In the genomic region with DNA sequence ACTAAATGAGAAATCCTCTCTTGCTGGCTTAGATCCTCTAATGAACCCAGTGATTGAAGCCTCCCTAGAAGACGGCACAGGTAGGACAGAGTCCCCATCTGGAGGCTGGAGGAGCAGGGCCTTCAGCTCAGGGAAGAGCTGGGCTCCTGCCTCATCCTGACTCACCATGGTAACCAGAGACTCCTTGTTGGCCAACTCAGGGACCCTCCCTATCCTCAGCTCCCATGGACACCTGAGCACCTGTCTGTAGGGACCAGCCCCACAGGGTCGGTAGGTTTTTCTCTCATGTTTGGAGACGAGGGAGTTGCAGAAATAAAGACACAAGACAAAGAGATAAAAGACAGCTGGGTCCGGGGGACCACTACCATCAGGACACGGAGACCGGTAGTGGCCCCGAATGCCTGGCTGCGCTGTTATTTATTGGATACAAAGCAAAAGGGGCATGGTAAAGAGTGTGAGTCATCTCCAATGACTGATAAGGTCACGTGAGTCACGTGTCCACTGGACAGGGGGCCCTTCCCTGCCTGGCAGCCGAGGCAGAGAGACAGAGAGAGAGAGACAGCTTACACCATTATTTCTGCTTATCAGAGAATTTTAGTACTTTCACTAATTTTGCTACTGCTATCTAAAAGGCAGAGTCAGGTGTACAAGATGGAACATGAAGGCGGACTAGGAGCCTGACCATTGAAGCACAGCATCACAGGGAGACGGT, we compare ENCODE assay signal across 18 cellular contexts. TPM values are rescaled to one million over a fixed set of nuclear protein-coding genes. Genes with fewer than 3 reads are reported as not detected.
A peak's percentile ranks its signal among the peaks of the same experiment; 100 is the strongest.
DNase-seq lines count a peak whose midpoint lies in the region; ATAC-seq and TF ChIP-seq lines count a peak whose summit lies in the region.
"Had no signal": no experiment of that assay in that cellular context is flagged by ENCODE, and none has a peak within 500 bp of the region (broad histone marks: within the 10 kb centered on the region; RNA-seq: fewer than 3 reads in every experiment).

No MANE protein-coding gene starts in this region.

- intact Hi-C loops in left ventricle myocardium inferior (cut with micrococcal nuclease): no loop called here
- intact Hi-C loops in heart right ventricle (cut with DNase I): loop anchor here in 4 of 10 donors (5.0 to 10.0 kb wide), 4 partner anchors 61 to 236 kb away; a partner anchor contains a TSS
- intact Hi-C loops in testis (cut with DNase I; ENCODE audit: low total_unique reads): no loop called here
- intact Hi-C loops in A673 (cut with micrococcal nuclease; ENCODE audit: unreplicated experiment): no loop called here

- 67 to 74% methylated on average over 13 of the region's 13 CpGs for WGBS in heart right ventricle, 2 donors
- 59 to 72% methylated on average over 13 of the region's 13 CpGs for WGBS in testis, 2 donors

- H4K20me1 ChIP-seq in OCI-LY3 (ENCODE audit: insufficient read depth, low read length): no peaks in the 10 kb centered on the region

- H3K9me3 ChIP-seq in left ventricle myocardium inferior (replicated peaks) (no peaks in the 10 kb centered on the region), heart right ventricle (no peaks in the 10 kb centered on the region), OCI-LY3 (ENCODE audit: insufficient read depth, low read length) (no peaks in the 10 kb centered on the region), testis (no peaks in the 10 kb centered on the region), A673 (ENCODE audit: low read depth, low read length, poor library complexity, severe bottlenecking) (no peaks in the 10 kb centered on the region)
- H3K9me3 ChIP-seq: adrenal gland, gastroesophageal sphincter, HAP-1, stomach, upper lobe of left lung had no signal

- H3K4me2 ChIP-seq in OCI-LY3 (ENCODE audit: low read length): peak overlapping the region; percentile 56

- peak overlapping the region; percentile 32 for H3K4me3 ChIP-seq in left ventricle myocardium inferior
- peak overlapping the region in 1 of 10 donors; percentile 5 for H3K4me3 ChIP-seq in heart right ventricle
- peak overlapping the region; percentile 34; the same call in 1 of the 2 replicates for H3K4me3 ChIP-seq in OCI-LY3 (ENCODE audit: low read length)
- H3K4me3 ChIP-seq in fibroblast of mammary gland (ENCODE audit: control insufficient read depth, low read depth, low read length): no peak overlapping the region
- H3K4me3 ChIP-seq in testis: no peak overlapping the region
- no peak overlapping the region for H3K4me3 ChIP-seq in A673 (ENCODE audit: low read depth, low read length, poor library complexity, severe bottlenecking)
- H3K4me3 ChIP-seq: adrenal gland, cardiac muscle cell, gastroesophageal sphincter, HAP-1, stomach, upper lobe of left lung had no signal

- H3K27ac ChIP-seq in left ventricle myocardium inferior (replicated peaks) (no peak overlapping the region), heart right ventricle (no peak overlapping the region), OCI-LY3 (ENCODE audit: low read length) (no peak overlapping the region), testis (peak overlapping the region in 1 of 2 donors; percentile 61), A673 (ENCODE audit: low read depth, low read length, poor library complexity, severe bottlenecking) (no peak overlapping the region)
- H3K27ac ChIP-seq: adrenal gland, cardiac muscle cell, gastroesophageal sphincter, stomach, upper lobe of left lung had no signal

- ATAC-seq in heart right ventricle: no peak
- ATAC-seq in HG03139 (IDR thresholded peaks at IDR 0.05; ENCODE audit: unreplicated experiment): no peak
- ATAC-seq: activated T-cell treated with anti-CD3 and anti-CD28 coated beads, Interleukin-2, amount 50 U/mL, for 72 hours; gastroesophageal sphincter had no signal

- CTCF ChIA-PET in A673 (lab: Charles Lee): interaction anchor here (0.6 kb wide), 2 partner anchors 29 to 148 kb away, joined by 3 read pairs; no protein-coding TSS in a partner anchor

- no TSS peak for BruUV-seq in A673 (replicated peaks; lab: Mats Ljungman, UMichigan)

- POLR2A ChIA-PET in A673 (lab: Charles Lee; ENCODE audit: low non-redundant PET): interaction anchor here (0.6 kb wide), 1 partner anchor 307 kb away, joined by 4 read pairs; no protein-coding TSS in a partner anchor

- TF ChIP-seq CTCF in left ventricle myocardium inferior (IDR thresholded peaks at IDR 0.05; ENCODE audit: borderline replicate concordance) (no peak), heart right ventricle (IDR thresholded peaks at IDR 0.05) (no peak), OCI-LY3 (IDR thresholded peaks at IDR 0.05; ENCODE audit: low read depth, low read length) (no peak), fibroblast of mammary gland (conservative IDR thresholded peaks at IDR 0.05; ENCODE audit: control insufficient read depth, insufficient read depth, low read depth, low read length) (no peak), testis (IDR thresholded peaks at IDR 0.05) (no peak), A673 (conservative IDR thresholded peaks at IDR 0.05; ENCODE audit: low read depth, low read length) (no peak)

- no peak for TF ChIP-seq POLR2A in testis (IDR thresholded peaks at IDR 0.05)

- H3K9ac ChIP-seq in OCI-LY3 (ENCODE audit: low read length): no peak overlapping the region

- H2AFZ ChIP-seq in OCI-LY3 (ENCODE audit: low read depth, low read length): peak overlapping the region; percentile 62; the same call in 1 of the 2 replicates

- H3K27me3 ChIP-seq in left ventricle myocardium inferior (ENCODE audit: low read depth) (peaks cover 73% of the 10 kb centered on the region), heart right ventricle (peaks cover 0 to 48% (median 15%) of the 10 kb centered on the region in 7 donors), OCI-LY3 (ENCODE audit: low read depth, low read length) (peaks cover 52% of the 10 kb centered on the region), testis (no peaks in the 10 kb centered on the region), A673 (replicated peaks; ENCODE audit: insufficient read depth, low read depth, low read length, poor library complexity) (peaks cover 22% of the 10 kb centered on the region)
- H3K27me3 ChIP-seq: adrenal gland, cardiac muscle cell, upper lobe of left lung had no signal

- no peak for DNase-seq in left ventricle myocardium inferior
- DNase-seq in heart right ventricle: no peak
- peak; percentile 1 for DNase-seq in fibroblast of mammary gland (ENCODE audit: low read depth)
- DNase-seq in testis: peak; percentile 30
- no peak for DNase-seq in SHP77 (lab: John Stamatoyannopoulos, UW)
- no peak for DNase-seq in A673 (ENCODE audit: low spot score)
- DNase-seq: NCI-H510A had no signal

- peaks cover 5% of the 10 kb centered on the region for H3K4me1 ChIP-seq in left ventricle myocardium inferior
- peaks cover 0 to 20% (median 0%) of the 10 kb centered on the region in 9 donors for H3K4me1 ChIP-seq in heart right ventricle
- peaks cover 8% of the 10 kb centered on the region for H3K4me1 ChIP-seq in OCI-LY3 (ENCODE audit: low read length)
- peaks cover 11% of the 10 kb centered on the region for H3K4me1 ChIP-seq in testis
- no peaks in the 10 kb centered on the region for H3K4me1 ChIP-seq in A673 (ENCODE audit: insufficient read depth, low read length, poor library complexity, severe bottlenecking)
- H3K4me1 ChIP-seq: adrenal gland, HAP-1 had no signal

- no peaks in the 10 kb centered on the region for H3K36me3 ChIP-seq in left ventricle myocardium inferior
- H3K36me3 ChIP-seq in heart right ventricle: no peaks in the 10 kb centered on the region
- H3K36me3 ChIP-seq in OCI-LY3 (replicated peaks; ENCODE audit: low read depth, low read length): no peaks in the 10 kb centered on the region
- no peaks in the 10 kb centered on the region for H3K36me3 ChIP-seq in testis (ENCODE audit: low read depth, missing control alignments)
- no peaks in the 10 kb centered on the region for H3K36me3 ChIP-seq in A673 (ENCODE audit: insufficient read depth, low read length, poor library complexity, severe bottlenecking)
- H3K36me3 ChIP-seq: adrenal gland, cardiac muscle cell, gastroesophageal sphincter, HAP-1, stomach, upper lobe of left lung had no signal

- no peaks in the 10 kb centered on the region for H3K79me2 ChIP-seq in OCI-LY3 (ENCODE audit: low read length)

RNA-seq across cellular contexts. Expression of a gene that starts 26.6 kb away (rescaled TPM):
- total RNA-seq in left ventricle myocardium inferior: 0.47 TPM
- total RNA-seq in heart right ventricle: 1 to 10 TPM in 2 of 10 donors, under 1 TPM in 6, not detected in 2; 0.15 to 2.9 (median 0.56) TPM
- 1 to 10 TPM; 1.2 to 1.3 TPM for polyA plus RNA-seq in heart right ventricle
- total RNA-seq in testis: 1 to 10 TPM in 1 of 2 donors, under 1 TPM in 1; 0.79 to 1.2 TPM
- 2.0 TPM for polyA plus RNA-seq in testis (ENCODE audit: insufficient read depth, low read depth, low replicate concordance)
- total RNA-seq in A673 (2021): not detected in 2 replicates
- total RNA-seq: activated T-cell treated with anti-CD3 and anti-CD28 coated beads, Interleukin-2, amount 50 U/mL, for 72 hours; cardiac muscle cell; mesothelial cell of epicardium; progenitor cell of endocrine pancreas had no signal
- polyA plus RNA-seq: cardiac muscle cell had no signal

RNA-seq across cellular contexts. Expression of a gene that starts 44.0 kb away (rescaled TPM):
- total RNA-seq in left ventricle myocardium inferior (1.7 TPM), heart right ventricle (1 to 10 TPM in 6 of 10 donors, under 1 TPM in 3, not detected in 1; 0.41 to 7.0 (median 1.1) TPM), testis (1 to 10 TPM; 2.6 to 5.1 TPM), A673 (2021) (not detected in 2 replicates)
- polyA plus RNA-seq in heart right ventricle (1 to 10 TPM; 1.0 to 1.8 TPM), testis (ENCODE audit: insufficient read depth, low read depth, low replicate concordance) (3.2 TPM)
- total RNA-seq: cardiac muscle cell, mesothelial cell of epicardium, progenitor cell of endocrine pancreas had no signal
- polyA plus RNA-seq: cardiac muscle cell had no signal

RNA-seq across cellular contexts. Expression of a gene that starts 56.2 kb away (rescaled TPM):
- total RNA-seq in left ventricle myocardium inferior: 3.0 TPM
- 10 to 100 TPM in 1 of 10 donors, 1 to 10 TPM in 6, under 1 TPM in 3; 0.51 to 16.6 (median 1.8) TPM for total RNA-seq in heart right ventricle
- polyA plus RNA-seq in heart right ventricle: 1 to 10 TPM; 2.1 to 5.0 TPM
- total RNA-seq in testis: 1 to 10 TPM; 1.3 to 1.7 TPM
- 3.8 TPM for polyA plus RNA-seq in testis (ENCODE audit: insufficient read depth, low read depth, low replicate concordance)
- not detected in 2 replicates for total RNA-seq in A673 (2021)
- total RNA-seq: cardiac muscle cell, mesothelial cell of epicardium, progenitor cell of endocrine pancreas had no signal
- polyA plus RNA-seq: cardiac muscle cell had no signal

Comparison
In these comparisons a context has a peak if more than half of its experiments do, and no peak if none do; other contexts are left out.
1. DNase-seq: peak in fibroblast of mammary gland (single experiment) and testis (single experiment); none in left ventricle myocardium inferior (single experiment), heart right ventricle (0 of 2), SHP77 (0 of 2) and A673 (single experiment).
2. H3K4me3 ChIP-seq: peak in left ventricle myocardium inferior (single experiment) and OCI-LY3 (single experiment); none in fibroblast of mammary gland (single experiment), testis (0 of 2) and A673 (single experiment).